ENCODE assay signal across 17 cellular contexts in genomic region chr11:15170170-15170569, GRCh38.
"Had no signal": no experiment of that assay in that cellular context is flagged by ENCODE, and none has a peak within 500 bp of the region (broad histone marks: within the 10 kb centered on the region; RNA-seq: fewer than 3 reads in every experiment).

No MANE protein-coding gene starts in this region.

- H3K27ac ChIP-seq: prostate gland, right lobe of liver, transverse colon had no signal

- H3K4me1 ChIP-seq: prostate gland, transverse colon had no signal

- ATAC-seq: activated CD8-positive, alpha-beta memory T cell treated with anti-CD3 and anti-CD28 coated beads, Interleukin-2, amount 10 ng/mL, durations not matched to agents 7 days and 5 days; left cardiac atrium; mucosa of descending colon; natural killer cell had no signal

- H3K36me3 ChIP-seq: prostate gland, right lobe of liver, transverse colon had no signal

- H3K27me3 ChIP-seq: right lobe of liver, transverse colon had no signal

- H3K9me3 ChIP-seq: mucosa of descending colon, prostate gland, right lobe of liver, transverse colon had no signal

- DNase-seq: activated CD4-positive, alpha-beta T cell treated with anti-CD3 and anti-CD28 coated beads, Interleukin-2, amount 50 U/mL, for 48 hours; activated CD4-positive, CD25-positive, alpha-beta regulatory T cell treated with anti-CD3 and anti-CD28 coated beads, Interleukin-2, amount 50 U/mL, for 72 hours; activated CD8-positive, alpha-beta memory T cell treated with anti-CD3 and anti-CD28 coated beads, Interleukin-2, amount 10 ng/mL, durations not matched to agents 7 days and 5 days; activated gamma-delta T cell; activated T-cell treated with anti-CD3 and anti-CD28 coated beads, Interleukin-2, amount 50 U/mL, for 24 hours; aorta; hypothalamus; left cardiac atrium; mucosa of descending colon; natural killer cell; right lobe of liver; stimulated activated CD4-positive, alpha-beta T cell treated with anti-CD3 and anti-CD28 coated beads, Interleukin-2, amount 100 ng/mL, for 24 hours; stimulated activated naive CD4-positive, alpha-beta T cell; substantia nigra; transverse colon had no signal

- H3K4me3 ChIP-seq: lung, mucosa of descending colon, prostate gland, right lobe of liver, transverse colon had no signal
